8 cellular contexts compared by ENCODE assay signal in the genomic region with DNA sequence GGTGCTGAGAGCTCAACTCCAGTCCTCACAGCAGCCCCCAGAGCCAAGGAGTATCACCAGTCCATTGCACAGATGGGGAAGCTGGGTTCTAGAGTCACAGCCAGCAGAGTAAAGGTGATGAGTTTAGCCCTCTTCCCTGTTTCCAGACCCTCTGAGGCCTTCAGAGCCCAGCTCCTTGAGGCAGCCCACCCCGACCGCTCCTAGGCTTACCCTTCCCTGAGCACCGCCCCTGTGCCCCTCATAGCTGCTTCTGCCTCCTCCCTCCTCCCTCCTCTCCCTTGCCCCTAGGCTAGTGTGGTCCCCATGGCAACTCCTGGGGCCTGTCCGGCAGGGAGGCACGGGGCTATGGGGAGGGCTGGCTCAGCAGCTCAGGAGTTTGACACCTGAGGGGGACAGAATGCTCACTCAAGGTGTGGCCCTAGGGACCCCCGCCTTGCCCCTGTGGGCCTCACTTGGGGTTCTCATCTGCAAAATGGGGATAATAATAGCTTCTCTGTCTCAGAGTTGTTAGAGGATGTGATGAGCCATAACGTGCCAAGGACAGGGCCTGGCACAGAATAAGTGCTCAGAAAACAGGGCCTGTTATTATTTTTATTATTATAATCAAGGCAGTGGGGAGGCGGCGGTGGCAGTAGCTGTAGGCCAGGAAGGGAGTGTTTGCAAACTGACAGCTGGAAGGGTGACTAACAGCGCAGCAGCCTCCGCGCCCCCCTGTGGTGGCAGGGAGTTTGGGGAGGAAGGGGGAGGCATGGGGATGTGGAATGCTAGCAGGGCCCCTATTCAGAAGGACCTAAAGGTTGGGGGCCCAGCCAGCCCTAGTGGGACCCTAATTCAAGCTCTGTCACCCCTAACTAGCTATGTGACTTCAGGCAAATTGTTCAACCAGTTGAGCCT.
DNase-seq lines count a peak whose midpoint lies in the region; ATAC-seq and TF ChIP-seq lines count a peak whose summit lies in the region.

No MANE protein-coding gene starts in this region.

- H3K27ac Mint-ChIP-seq in T-helper 2 cell treated with Interferon-gamma antibody and Interleukin-4, amounts not matched to agents 5 μg/mL and 100 μg/mL, for 36 hours, result peak overlapping the region; percentile 56

- H3K9ac ChIP-seq in rectal smooth muscle tissue (ENCODE audit: low read length), result no peak overlapping the region

- no peak for DNase-seq in GM10266 (ENCODE audit: extremely low spot score)
- peak; percentile 50 for DNase-seq in T-helper 2 cell treated with Interferon-gamma antibody and Interleukin-4, amounts not matched to agents 5 μg/mL and 100 μg/mL, for 36 hours (ENCODE audit: low spot score)
- DNase-seq in DMS 273 (lab: John Stamatoyannopoulos, UW; ENCODE audit: unreplicated experiment), result no peak

- H3K36me3 Mint-ChIP-seq in T-helper 2 cell treated with Interferon-gamma antibody and Interleukin-4, amounts not matched to agents 5 μg/mL and 100 μg/mL, for 36 hours (ENCODE audit: low read depth), result peaks cover 52% of the 10 kb centered on the region

- no peaks in the 10 kb centered on the region for H3K27me3 ChIP-seq in rectal smooth muscle tissue (ENCODE audit: control insufficient read depth, insufficient read depth, low read length)

- H3K4me3 ChIP-seq in rectal smooth muscle tissue (ENCODE audit: low read length), result peak overlapping the region; percentile 23

- no peaks in the 10 kb centered on the region for H3K9me3 Mint-ChIP-seq in T-helper 2 cell treated with Interferon-gamma antibody and Interleukin-4, amounts not matched to agents 5 μg/mL and 100 μg/mL, for 36 hours

- no peaks in the 10 kb centered on the region for H3K27me3 Mint-ChIP-seq in T-helper 2 cell treated with Interferon-gamma antibody and Interleukin-4, amounts not matched to agents 5 μg/mL and 100 μg/mL, for 36 hours (ENCODE audit: low read depth)

- TF ChIP-seq CTCF in GM10266 (IDR thresholded peaks at IDR 0.05; ENCODE audit: control insufficient read depth, insufficient read depth, low read depth, missing control alignments), result peak; percentile 67

- H3K4me1 ChIP-seq in rectal smooth muscle tissue (ENCODE audit: control insufficient read depth, insufficient read depth, low read length), result peaks cover 16% of the 10 kb centered on the region

- H3K36me3 ChIP-seq in rectal smooth muscle tissue (ENCODE audit: control insufficient read depth, insufficient read depth, low read length), result no peaks in the 10 kb centered on the region

- peak overlapping the region; percentile 12 for H3K27ac ChIP-seq in angular gyrus (ENCODE audit: low read depth, low read length)
- no peak overlapping the region for H3K27ac ChIP-seq in rectal smooth muscle tissue (ENCODE audit: low read depth, low read length)

- peaks cover 72% of the 10 kb centered on the region for H3K4me1 Mint-ChIP-seq in T-helper 2 cell treated with Interferon-gamma antibody and Interleukin-4, amounts not matched to agents 5 μg/mL and 100 μg/mL, for 36 hours (ENCODE audit: low read depth)

- ATAC-seq in HG02571 (IDR thresholded peaks at IDR 0.05; ENCODE audit: unreplicated experiment) (no peak), GM19328 (IDR thresholded peaks at IDR 0.05; ENCODE audit: unreplicated experiment) (no peak), HG03432 (IDR thresholded peaks at IDR 0.05; ENCODE audit: unreplicated experiment) (no peak)

- peak overlapping the region; percentile 63 for H3K4me3 Mint-ChIP-seq in T-helper 2 cell treated with Interferon-gamma antibody and Interleukin-4, amounts not matched to agents 5 μg/mL and 100 μg/mL, for 36 hours
